Comparison of ENCODE assay signal across 2 cellular contexts in the genomic region with DNA sequence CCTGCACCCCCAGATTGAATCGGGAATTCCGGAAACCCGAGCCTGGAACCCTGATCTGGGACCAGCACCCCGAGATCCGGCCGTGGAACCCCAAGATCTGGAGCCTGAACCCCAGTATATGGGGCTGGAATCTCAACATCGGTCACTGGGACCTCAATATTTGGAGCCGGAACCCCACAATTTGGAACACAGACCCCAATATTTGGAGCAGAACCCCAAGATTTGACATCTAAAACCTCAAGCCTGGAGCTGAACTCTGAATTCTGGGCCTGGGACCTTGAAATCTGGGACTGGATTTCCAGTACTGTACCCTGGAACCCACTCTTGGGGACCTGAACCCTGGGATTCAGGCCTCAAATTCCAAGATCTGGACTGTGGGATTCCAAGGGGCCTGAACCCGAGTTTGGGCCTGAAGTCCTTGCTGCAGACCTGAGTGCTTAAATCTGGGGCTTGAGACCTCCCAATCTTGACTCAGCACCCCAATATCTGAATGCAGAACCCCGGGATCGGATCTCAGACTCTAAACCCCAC.
TF ChIP-seq lines count a peak whose summit lies in the region.

No MANE protein-coding gene starts in this region.

TF ChIP-seq in SK-N-SH, 30 proteins besides CTCF, POLR2A, EP300 and RAD21:
- TF ChIP-seq TAF1 (IDR thresholded peaks at IDR 0.05; ENCODE audit: borderline replicate concordance, low read depth, low read length) (no peak), SIN3A (IDR thresholded peaks at IDR 0.05; ENCODE audit: borderline replicate concordance, low read depth, low read length) (no peak), NFIC (IDR thresholded peaks at IDR 0.05; ENCODE audit: borderline replicate concordance) (no peak), JUND (IDR thresholded peaks at IDR 0.05) (no peak)

TF ChIP-seq in SK-N-SH treated with all-trans-retinoic acid at 6 μM for 48 hours, 23 proteins besides CTCF, POLR2A, EP300 and RAD21:
- TF ChIP-seq, protein P1, sequence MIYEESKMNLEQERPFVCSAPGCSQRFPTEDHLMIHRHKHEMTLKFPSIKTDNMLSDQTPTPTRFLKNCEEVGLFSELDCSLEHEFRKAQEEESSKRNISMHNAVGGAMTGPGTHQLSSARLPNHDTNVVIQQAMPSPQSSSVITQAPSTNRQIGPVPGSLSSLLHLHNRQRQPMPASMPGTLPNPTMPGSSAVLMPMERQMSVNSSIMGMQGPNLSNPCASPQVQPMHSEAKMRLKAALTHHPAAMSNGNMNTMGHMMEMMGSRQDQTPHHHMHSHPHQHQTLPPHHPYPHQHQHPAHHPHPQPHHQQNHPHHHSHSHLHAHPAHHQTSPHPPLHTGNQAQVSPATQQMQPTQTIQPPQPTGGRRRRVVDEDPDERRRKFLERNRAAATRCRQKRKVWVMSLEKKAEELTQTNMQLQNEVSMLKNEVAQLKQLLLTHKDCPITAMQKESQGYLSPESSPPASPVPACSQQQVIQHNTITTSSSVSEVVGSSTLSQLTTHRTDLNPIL (CRISPR knock-in tag; IDR thresholded peaks at IDR 0.05; ENCODE audit: low read depth): no peak
- TF ChIP-seq TOX (CRISPR knock-in tag; IDR thresholded peaks at IDR 0.05; ENCODE audit: borderline replicate concordance) (no peak), ZNF565 (CRISPR knock-in tag; conservative IDR thresholded peaks at IDR 0.05; ENCODE audit: low read depth) (no peak)
TF ChIP-seq in SK-N-SH treated with all-trans-retinoic acid at 6 μM for 48 hours: peak in this region for 0.
